Comparison of ENCODE assay signal across 1 cellular context in the genomic region with DNA sequence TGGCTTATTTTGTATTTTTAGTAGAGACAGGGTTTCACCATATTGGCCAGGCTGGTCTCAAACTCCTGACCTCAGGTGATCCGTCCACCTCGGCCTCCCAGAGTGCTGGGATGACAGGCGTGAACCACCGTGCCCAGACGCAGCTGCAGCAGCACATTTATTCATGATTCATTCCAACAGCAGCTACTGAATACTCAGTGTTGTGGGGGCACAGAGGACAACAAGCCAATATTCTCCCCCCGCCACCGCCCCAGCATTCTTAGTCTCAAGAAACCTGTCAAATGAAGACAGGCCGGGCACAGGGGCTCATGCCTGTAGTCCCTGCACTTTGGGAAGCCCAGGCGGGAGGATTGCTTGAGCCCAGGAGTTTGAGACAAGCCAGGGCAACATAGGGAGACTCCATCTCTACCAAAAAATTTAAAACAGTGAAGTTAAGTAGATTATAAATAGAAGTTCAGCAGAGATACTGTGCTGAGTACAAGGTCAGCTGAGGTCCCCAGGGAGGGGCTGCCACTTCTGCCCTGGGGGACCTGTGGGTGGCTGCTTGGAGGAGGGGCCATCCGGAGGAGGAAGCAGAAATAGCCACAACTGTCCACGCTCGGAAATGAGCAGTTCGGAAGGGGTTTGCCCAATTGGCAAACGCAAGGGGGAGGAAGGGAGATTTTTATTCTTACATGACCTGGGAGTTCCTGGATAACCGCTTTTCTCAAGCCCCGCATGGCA.
TF ChIP-seq lines count a peak whose summit lies in the region.

No MANE protein-coding gene starts in this region.

TF ChIP-seq in HepG2, 621 proteins besides CTCF, POLR2A, EP300 and RAD21 (continued from another document):
- TF ChIP-seq NFIC (IDR thresholded peaks at IDR 0.05; ENCODE audit: low read length) (0 out of 2 replicates have a peak, but pooled peaks have one; percentile 9), KDM2A (CRISPR knock-in tag; IDR thresholded peaks at IDR 0.05; ENCODE audit: borderline replicate concordance, low read depth) (no peak), SRSF4 (IDR thresholded peaks at IDR 0.05; ENCODE audit: low read depth, low read length, poor library complexity, severe bottlenecking) (no peak), ZFY (CRISPR knock-in tag; IDR thresholded peaks at IDR 0.05) (no peak), XRCC5 (optimal IDR thresholded peaks at IDR 0.05; ENCODE audit: low read length) (no peak), BRD4 (CRISPR knock-in tag; IDR thresholded peaks at IDR 0.05) (no peak), TARDBP (CRISPR knock-in tag; IDR thresholded peaks at IDR 0.05) (no peak), ZBTB7B (CRISPR knock-in tag; IDR thresholded peaks at IDR 0.05) (no peak), NPAS2 (CRISPR knock-in tag; IDR thresholded peaks at IDR 0.05; ENCODE audit: borderline replicate concordance) (no peak), RFX1 (IDR thresholded peaks at IDR 0.05) (no peak), SP5 (CRISPR knock-in tag; IDR thresholded peaks at IDR 0.05; ENCODE audit: borderline replicate concordance, low read depth) (peak; percentile 46; the same call in 1 of the 2 replicates), ELF3 (CRISPR knock-in tag; IDR thresholded peaks at IDR 0.05) (0 out of 2 replicates have a peak, but pooled peaks have one; percentile 56), RFX3 (CRISPR knock-in tag; IDR thresholded peaks at IDR 0.05) (no peak), CCDC6 (CRISPR knock-in tag; IDR thresholded peaks at IDR 0.05) (no peak), SIN3A (IDR thresholded peaks at IDR 0.05; ENCODE audit: borderline replicate concordance, low read depth, low read length) (no peak), ZKSCAN8 (CRISPR knock-in tag; IDR thresholded peaks at IDR 0.05; ENCODE audit: borderline replicate concordance) (no peak), ZBTB8A (CRISPR knock-in tag; IDR thresholded peaks at IDR 0.05; ENCODE audit: borderline replicate concordance, low read depth) (no peak), ZNF136 (CRISPR knock-in tag; IDR thresholded peaks at IDR 0.05; ENCODE audit: low read depth) (no peak), CEBPG (CRISPR knock-in tag; IDR thresholded peaks at IDR 0.05) (no peak), NCOA2 (CRISPR knock-in tag; IDR thresholded peaks at IDR 0.05) (no peak)
- TF ChIP-seq, protein P1, sequence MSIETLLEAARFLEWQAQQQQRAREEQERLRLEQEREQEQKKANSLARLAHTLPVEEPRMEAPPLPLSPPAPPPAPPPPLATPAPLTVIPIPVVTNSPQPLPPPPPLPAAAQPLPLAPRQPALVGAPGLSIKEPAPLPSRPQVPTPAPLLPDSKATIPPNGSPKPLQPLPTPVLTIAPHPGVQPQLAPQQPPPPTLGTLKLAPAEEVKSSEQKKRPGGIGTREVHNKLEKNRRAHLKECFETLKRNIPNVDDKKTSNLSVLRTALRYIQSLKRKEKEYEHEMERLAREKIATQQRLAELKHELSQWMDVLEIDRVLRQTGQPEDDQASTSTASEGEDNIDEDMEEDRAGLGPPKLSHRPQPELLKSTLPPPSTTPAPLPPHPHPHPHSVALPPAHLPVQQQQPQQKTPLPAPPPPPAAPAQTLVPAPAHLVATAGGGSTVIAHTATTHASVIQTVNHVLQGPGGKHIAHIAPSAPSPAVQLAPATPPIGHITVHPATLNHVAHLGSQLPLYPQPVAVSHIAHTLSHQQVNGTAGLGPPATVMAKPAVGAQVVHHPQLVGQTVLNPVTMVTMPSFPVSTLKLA (IDR thresholded peaks at IDR 0.05), result no peak
- TF ChIP-seq, protein P2, sequence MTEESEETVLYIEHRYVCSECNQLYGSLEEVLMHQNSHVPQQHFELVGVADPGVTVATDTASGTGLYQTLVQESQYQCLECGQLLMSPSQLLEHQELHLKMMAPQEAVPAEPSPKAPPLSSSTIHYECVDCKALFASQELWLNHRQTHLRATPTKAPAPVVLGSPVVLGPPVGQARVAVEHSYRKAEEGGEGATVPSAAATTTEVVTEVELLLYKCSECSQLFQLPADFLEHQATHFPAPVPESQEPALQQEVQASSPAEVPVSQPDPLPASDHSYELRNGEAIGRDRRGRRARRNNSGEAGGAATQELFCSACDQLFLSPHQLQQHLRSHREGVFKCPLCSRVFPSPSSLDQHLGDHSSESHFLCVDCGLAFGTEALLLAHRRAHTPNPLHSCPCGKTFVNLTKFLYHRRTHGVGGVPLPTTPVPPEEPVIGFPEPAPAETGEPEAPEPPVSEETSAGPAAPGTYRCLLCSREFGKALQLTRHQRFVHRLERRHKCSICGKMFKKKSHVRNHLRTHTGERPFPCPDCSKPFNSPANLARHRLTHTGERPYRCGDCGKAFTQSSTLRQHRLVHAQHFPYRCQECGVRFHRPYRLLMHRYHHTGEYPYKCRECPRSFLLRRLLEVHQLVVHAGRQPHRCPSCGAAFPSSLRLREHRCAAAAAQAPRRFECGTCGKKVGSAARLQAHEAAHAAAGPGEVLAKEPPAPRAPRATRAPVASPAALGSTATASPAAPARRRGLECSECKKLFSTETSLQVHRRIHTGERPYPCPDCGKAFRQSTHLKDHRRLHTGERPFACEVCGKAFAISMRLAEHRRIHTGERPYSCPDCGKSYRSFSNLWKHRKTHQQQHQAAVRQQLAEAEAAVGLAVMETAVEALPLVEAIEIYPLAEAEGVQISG (CRISPR knock-in tag; IDR thresholded peaks at IDR 0.05), result no peak
- TF ChIP-seq, protein P3, sequence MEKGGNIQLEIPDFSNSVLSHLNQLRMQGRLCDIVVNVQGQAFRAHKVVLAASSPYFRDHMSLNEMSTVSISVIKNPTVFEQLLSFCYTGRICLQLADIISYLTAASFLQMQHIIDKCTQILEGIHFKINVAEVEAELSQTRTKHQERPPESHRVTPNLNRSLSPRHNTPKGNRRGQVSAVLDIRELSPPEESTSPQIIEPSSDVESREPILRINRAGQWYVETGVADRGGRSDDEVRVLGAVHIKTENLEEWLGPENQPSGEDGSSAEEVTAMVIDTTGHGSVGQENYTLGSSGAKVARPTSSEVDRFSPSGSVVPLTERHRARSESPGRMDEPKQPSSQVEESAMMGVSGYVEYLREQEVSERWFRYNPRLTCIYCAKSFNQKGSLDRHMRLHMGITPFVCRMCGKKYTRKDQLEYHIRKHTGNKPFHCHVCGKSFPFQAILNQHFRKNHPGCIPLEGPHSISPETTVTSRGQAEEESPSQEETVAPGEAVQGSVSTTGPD (CRISPR knock-in tag; IDR thresholded peaks at IDR 0.05), result no peak
- TF ChIP-seq, protein P4, sequence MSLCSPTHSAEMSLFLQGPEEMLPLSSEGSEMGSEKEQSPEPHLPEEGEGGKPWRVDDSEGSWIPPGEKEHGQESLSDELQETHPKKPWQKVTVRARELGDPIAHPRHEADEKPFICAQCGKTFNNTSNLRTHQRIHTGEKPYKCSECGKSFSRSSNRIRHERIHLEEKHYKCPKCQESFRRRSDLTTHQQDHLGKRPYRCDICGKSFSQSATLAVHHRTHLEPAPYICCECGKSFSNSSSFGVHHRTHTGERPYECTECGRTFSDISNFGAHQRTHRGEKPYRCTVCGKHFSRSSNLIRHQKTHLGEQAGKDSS (CRISPR knock-in tag; IDR thresholded peaks at IDR 0.05; ENCODE audit: borderline replicate concordance, low read depth), result no peak
- TF ChIP-seq, protein P5, sequence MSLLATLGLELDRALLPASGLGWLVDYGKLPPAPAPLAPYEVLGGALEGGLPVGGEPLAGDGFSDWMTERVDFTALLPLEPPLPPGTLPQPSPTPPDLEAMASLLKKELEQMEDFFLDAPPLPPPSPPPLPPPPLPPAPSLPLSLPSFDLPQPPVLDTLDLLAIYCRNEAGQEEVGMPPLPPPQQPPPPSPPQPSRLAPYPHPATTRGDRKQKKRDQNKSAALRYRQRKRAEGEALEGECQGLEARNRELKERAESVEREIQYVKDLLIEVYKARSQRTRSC (CRISPR knock-in tag; IDR thresholded peaks at IDR 0.05; ENCODE audit: low read depth), result no peak
- TF ChIP-seq, protein P6, sequence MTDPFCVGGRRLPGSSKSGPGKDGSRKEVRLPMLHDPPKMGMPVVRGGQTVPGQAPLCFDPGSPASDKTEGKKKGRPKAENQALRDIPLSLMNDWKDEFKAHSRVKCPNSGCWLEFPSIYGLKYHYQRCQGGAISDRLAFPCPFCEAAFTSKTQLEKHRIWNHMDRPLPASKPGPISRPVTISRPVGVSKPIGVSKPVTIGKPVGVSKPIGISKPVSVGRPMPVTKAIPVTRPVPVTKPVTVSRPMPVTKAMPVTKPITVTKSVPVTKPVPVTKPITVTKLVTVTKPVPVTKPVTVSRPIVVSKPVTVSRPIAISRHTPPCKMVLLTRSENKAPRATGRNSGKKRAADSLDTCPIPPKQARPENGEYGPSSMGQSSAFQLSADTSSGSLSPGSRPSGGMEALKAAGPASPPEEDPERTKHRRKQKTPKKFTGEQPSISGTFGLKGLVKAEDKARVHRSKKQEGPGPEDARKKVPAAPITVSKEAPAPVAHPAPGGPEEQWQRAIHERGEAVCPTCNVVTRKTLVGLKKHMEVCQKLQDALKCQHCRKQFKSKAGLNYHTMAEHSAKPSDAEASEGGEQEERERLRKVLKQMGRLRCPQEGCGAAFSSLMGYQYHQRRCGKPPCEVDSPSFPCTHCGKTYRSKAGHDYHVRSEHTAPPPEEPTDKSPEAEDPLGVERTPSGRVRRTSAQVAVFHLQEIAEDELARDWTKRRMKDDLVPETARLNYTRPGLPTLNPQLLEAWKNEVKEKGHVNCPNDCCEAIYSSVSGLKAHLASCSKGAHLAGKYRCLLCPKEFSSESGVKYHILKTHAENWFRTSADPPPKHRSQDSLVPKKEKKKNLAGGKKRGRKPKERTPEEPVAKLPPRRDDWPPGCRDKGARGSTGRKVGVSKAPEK (CRISPR knock-in tag; IDR thresholded peaks at IDR 0.05; ENCODE audit: borderline replicate concordance), result no peak
- TF ChIP-seq, protein P7, sequence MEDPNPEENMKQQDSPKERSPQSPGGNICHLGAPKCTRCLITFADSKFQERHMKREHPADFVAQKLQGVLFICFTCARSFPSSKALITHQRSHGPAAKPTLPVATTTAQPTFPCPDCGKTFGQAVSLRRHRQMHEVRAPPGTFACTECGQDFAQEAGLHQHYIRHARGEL (CRISPR knock-in tag; IDR thresholded peaks at IDR 0.05), result no peak
